Comparison of ENCODE assay signal across 8 cellular contexts in the genomic region with DNA sequence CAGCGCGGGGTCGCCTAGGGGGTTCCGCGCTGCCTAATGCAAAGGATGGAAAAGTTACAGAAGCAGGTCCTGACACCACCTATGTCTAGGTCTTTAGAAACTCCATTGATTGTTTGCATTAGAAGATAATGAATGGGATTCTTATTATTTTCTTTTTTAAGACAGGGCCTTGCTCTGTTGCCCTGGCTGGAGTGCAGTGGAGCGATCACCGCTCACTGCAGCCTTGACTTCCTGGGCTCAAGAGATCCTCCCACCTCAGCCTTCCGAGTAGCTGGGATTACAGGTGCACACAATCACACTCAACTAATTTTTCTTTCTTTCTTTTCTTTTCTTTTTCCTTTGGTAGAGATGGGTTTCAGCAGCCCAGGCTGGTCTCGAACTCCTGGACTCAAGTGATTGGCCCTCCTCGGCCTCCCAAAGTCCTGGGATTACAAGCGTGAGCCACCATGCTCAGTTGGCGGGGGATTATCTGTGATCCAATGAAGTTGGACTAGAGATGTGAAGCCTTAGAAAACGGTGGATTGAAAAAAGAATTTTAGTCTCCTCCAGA. TPM values are rescaled to one million over a fixed set of nuclear protein-coding genes. Genes with fewer than 3 reads are reported as not detected.
DNase-seq lines count a peak whose midpoint lies in the region; ATAC-seq and TF ChIP-seq lines count a peak whose summit lies in the region.

No MANE protein-coding gene starts in this region.

- no peaks in the 10 kb centered on the region for H3K27me3 ChIP-seq in lung (ENCODE audit: control insufficient read depth, insufficient read depth)

- peaks cover 5% of the 10 kb centered on the region for H3K27me3 Mint-ChIP-seq in activated CD4-positive, alpha-beta T cell treated with anti-CD3 and anti-CD28 coated beads, Interleukin-2, amount 10 ng/mL, durations not matched to agents 24 days and 14 days
- peaks cover 2% of the 10 kb centered on the region for H3K27me3 Mint-ChIP-seq in activated naive CD8-positive, alpha-beta T cell treated with anti-CD3 and anti-CD28 coated beads, Interleukin-2, amount 10 ng/mL, durations not matched to agents 7 days and 5 days

- no peaks in the 10 kb centered on the region for H3K9me3 Mint-ChIP-seq in activated CD4-positive, alpha-beta T cell treated with anti-CD3 and anti-CD28 coated beads, Interleukin-2, amount 10 ng/mL, durations not matched to agents 24 days and 14 days
- no peaks in the 10 kb centered on the region for H3K9me3 Mint-ChIP-seq in activated naive CD8-positive, alpha-beta T cell treated with anti-CD3 and anti-CD28 coated beads, Interleukin-2, amount 10 ng/mL, durations not matched to agents 7 days and 5 days

- peak overlapping the region; percentile 81 for H3K27ac Mint-ChIP-seq in activated CD4-positive, alpha-beta T cell treated with anti-CD3 and anti-CD28 coated beads, Interleukin-2, amount 10 ng/mL, durations not matched to agents 24 days and 14 days
- H3K27ac Mint-ChIP-seq in activated naive CD8-positive, alpha-beta T cell treated with anti-CD3 and anti-CD28 coated beads, Interleukin-2, amount 10 ng/mL, durations not matched to agents 7 days and 5 days = no peak overlapping the region

- POLR2A ChIA-PET in activated naive CD8-positive, alpha-beta T cell treated with anti-CD3 and anti-CD28 coated beads, Interleukin-2, amount 10 ng/mL, durations not matched to agents 7 days and 5 days (lab: Charles Lee) = interaction anchor here (2.9 kb wide), 1 partner anchor 10 kb away, joined by 32 read pairs; the partner anchor contains the start of gene PIKFYVE

- peaks cover 4 to 6% of the 10 kb centered on the region in 2 donors for H3K4me1 ChIP-seq in lung (ENCODE audit: control insufficient read depth in 2 of 2, insufficient read depth in 2 of 2, low read length in 2 of 2)

- H3K4me3 ChIP-seq in lung = peak overlapping the region; percentile 43

- H3K36me3 ChIP-seq in lung (ENCODE audit: control insufficient read depth in 2 of 2, insufficient read depth in 2 of 2, low read length in 2 of 2) = peaks cover 0 to 2% of the 10 kb centered on the region in 2 donors

- intact Hi-C loops in activated CD4-positive, alpha-beta T cell treated with anti-CD3 and anti-CD28 coated beads, Interleukin-2, amount 10 ng/mL, durations not matched to agents 24 days and 14 days (cut with micrococcal nuclease) = loop anchor here (1.0 to 2.0 kb wide), 2 partner anchors 11 to 153 kb away; partner anchors contain the start of gene PIKFYVE

- H3K27ac ChIP-seq in lung (ENCODE audit: low read depth in 1 of 2, low read length in 1 of 2) = peak overlapping the region; percentile 24 to 87

- no peak for DNase-seq in activated CD4-positive, alpha-beta T cell treated with anti-CD3 and anti-CD28 coated beads, Interleukin-2, amount 10 ng/mL, durations not matched to agents 24 days and 14 days
- no peak for DNase-seq in activated CD4-positive, alpha-beta T cell treated with anti-CD3 and anti-CD28 coated beads for 1 hour
- DNase-seq in activated naive CD8-positive, alpha-beta T cell treated with anti-CD3 and anti-CD28 coated beads, Interleukin-2, amount 10 ng/mL, durations not matched to agents 7 days and 5 days = no peak
- DNase-seq in lung (ENCODE audit: low spot score) (no peak), activated gamma-delta T cell treated with Interleukin-2 at 50 U/mL for 16 hours (no peak), pons (ENCODE audit: low spot score) (no peak)
- no peak for DNase-seq in effector CD8-positive, alpha-beta T cell (lab: John Stamatoyannopoulos, UW)

- no peaks in the 10 kb centered on the region for H3K9me3 ChIP-seq in lung (ENCODE audit: control insufficient read depth in 2 of 2, insufficient read depth in 1 of 2, low read length in 1 of 2)

- H3K4me1 Mint-ChIP-seq in activated CD4-positive, alpha-beta T cell treated with anti-CD3 and anti-CD28 coated beads, Interleukin-2, amount 10 ng/mL, durations not matched to agents 24 days and 14 days = peaks cover 20% of the 10 kb centered on the region
- H3K4me1 Mint-ChIP-seq in activated naive CD8-positive, alpha-beta T cell treated with anti-CD3 and anti-CD28 coated beads, Interleukin-2, amount 10 ng/mL, durations not matched to agents 7 days and 5 days = peaks cover 24% of the 10 kb centered on the region

- TF ChIP-seq CTCF in lung (IDR thresholded peaks at IDR 0.05; ENCODE audit: control extremely low read depth, extremely low read depth) = no peak

- peaks cover 13% of the 10 kb centered on the region for H3K36me3 Mint-ChIP-seq in activated CD4-positive, alpha-beta T cell treated with anti-CD3 and anti-CD28 coated beads, Interleukin-2, amount 10 ng/mL, durations not matched to agents 24 days and 14 days (ENCODE audit: low read depth)
- H3K36me3 Mint-ChIP-seq in activated naive CD8-positive, alpha-beta T cell treated with anti-CD3 and anti-CD28 coated beads, Interleukin-2, amount 10 ng/mL, durations not matched to agents 7 days and 5 days = peaks cover 11% of the 10 kb centered on the region

- peak; percentile 9 for ATAC-seq in HG03103 (IDR thresholded peaks at IDR 0.05; ENCODE audit: low read depth, unreplicated experiment)
- no peak for ATAC-seq in activated naive CD8-positive, alpha-beta T cell treated with anti-CD3 and anti-CD28 coated beads, Interleukin-2, amount 10 ng/mL, durations not matched to agents 7 days and 5 days (ENCODE audit: low read depth)
- ATAC-seq in lung (ENCODE audit: insufficient read depth, low FRiP score) = no peak

- peak overlapping the region; percentile 97 for H3K4me3 Mint-ChIP-seq in activated CD4-positive, alpha-beta T cell treated with anti-CD3 and anti-CD28 coated beads, Interleukin-2, amount 10 ng/mL, durations not matched to agents 24 days and 14 days
- peak overlapping the region; percentile 97 for H3K4me3 Mint-ChIP-seq in activated naive CD8-positive, alpha-beta T cell treated with anti-CD3 and anti-CD28 coated beads, Interleukin-2, amount 10 ng/mL, durations not matched to agents 7 days and 5 days

- WGBS in lung, 2 donors = 43 to 46% methylated on average over 13 of the region's 13 CpGs

RNA-seq across cellular contexts. Expression of gene IDH1, which starts 0.8 kb away (rescaled TPM):
- total RNA-seq in activated CD4-positive, alpha-beta T cell treated with anti-CD3 and anti-CD28 coated beads, Interleukin-2, amount 10 ng/mL, durations not matched to agents 24 days and 14 days = 25.4 and 26.0 TPM in 2 replicates
- total RNA-seq in activated naive CD8-positive, alpha-beta T cell treated with anti-CD3 and anti-CD28 coated beads, Interleukin-2, amount 10 ng/mL, durations not matched to agents 7 days and 5 days = 10 to 100 TPM; 29.5 to 30.0 TPM
- total RNA-seq in lung = 100 to 1,000 TPM in 1 of 2 donors, 10 to 100 TPM in 1; 76.3 to 160 TPM
- polyA plus RNA-seq in lung = 10 to 100 TPM; 63.7 to 94.2 TPM

RNA-seq across cellular contexts. Expression of gene PIKFYVE, which starts 10.4 kb away (rescaled TPM):
- total RNA-seq in activated CD4-positive, alpha-beta T cell treated with anti-CD3 and anti-CD28 coated beads, Interleukin-2, amount 10 ng/mL, durations not matched to agents 24 days and 14 days = 27.3 and 29.4 TPM in 2 replicates
- total RNA-seq in activated naive CD8-positive, alpha-beta T cell treated with anti-CD3 and anti-CD28 coated beads, Interleukin-2, amount 10 ng/mL, durations not matched to agents 7 days and 5 days = 10 to 100 TPM; 38.7 to 39.8 TPM
- total RNA-seq in lung = 10 to 100 TPM; 26.2 to 46.9 TPM
- 1 to 10 TPM; 5.7 to 8.4 TPM for polyA plus RNA-seq in lung
